ENCODE assay signal across 8 cellular contexts in the genomic region with DNA sequence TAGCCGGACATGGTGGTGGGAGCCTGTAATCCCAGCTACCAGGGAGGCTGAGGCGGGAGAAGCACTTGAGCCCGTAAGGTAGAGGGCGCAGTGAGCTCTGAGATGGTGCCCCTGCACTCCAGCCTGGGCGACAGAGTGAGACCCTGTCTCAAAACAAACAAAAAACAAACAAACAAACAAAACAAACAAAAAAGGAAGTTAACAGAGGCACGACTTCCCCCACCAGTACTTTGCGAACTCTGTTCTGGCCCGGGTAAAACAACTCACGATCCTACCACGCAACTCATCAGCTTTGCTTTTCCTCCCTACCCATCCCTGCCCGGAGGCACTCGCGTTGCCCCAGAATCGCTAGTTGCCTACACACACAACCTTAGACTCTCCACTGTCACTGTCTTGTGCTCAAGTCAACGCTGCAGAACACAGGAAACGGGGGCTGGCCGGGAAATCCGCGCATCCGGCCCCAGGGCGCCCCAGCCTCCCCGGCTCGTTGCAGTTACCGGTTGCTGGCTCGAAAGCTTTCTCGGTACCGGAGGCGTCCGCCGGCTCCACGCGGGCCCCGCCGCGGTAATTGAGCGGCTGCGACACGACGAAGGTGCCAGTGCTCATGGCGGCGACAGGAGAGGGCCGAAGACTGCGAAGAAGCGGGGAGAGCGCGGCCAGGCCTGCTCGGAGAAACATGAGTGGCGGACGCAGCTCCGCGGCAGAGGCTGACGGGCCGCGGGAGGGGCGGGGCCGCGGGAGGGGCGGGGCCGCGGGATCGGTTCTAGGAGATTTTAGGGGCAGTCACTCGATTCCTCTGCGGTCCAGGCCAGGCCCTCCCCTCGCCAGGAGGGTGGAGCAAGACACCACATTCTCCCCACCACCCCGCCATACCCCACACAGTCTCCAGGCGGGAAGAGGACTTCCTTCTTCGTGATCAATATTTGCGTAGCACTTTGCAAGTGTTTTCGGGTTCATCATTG. TPM values are rescaled to one million over a fixed set of nuclear protein-coding genes. Genes with fewer than 3 reads are reported as not detected.
A peak's percentile ranks its signal among the peaks of the same experiment; 100 is the strongest.
DNase-seq lines count a peak whose midpoint lies in the region; ATAC-seq and TF ChIP-seq lines count a peak whose summit lies in the region.

Gene ALDH9A1 (minus strand): TSS at position 682 of the 962 bp plus-strand sequence. CDS start 4 bp downstream, at position 678.

- peak within 1 kb of the TSS; percentile 95 for H3K4me3 Mint-ChIP-seq in activated T-helper 1 cell treated with anti-CD3 and anti-CD28 coated beads, Interleukin-12 subunit alpha, Interleukin-12 subunit beta, Interleukin-2, Interleukin-4 antibody, amounts not matched to agents 30 ng/mL and 10 ng/mL and 1 ng/mL, durations not matched to agents 14 hours and 24 hours and 36 hours
- H3K4me3 Mint-ChIP-seq in naive thymus-derived CD8-positive, alpha-beta T cell, result peak within 1 kb of the TSS; percentile 92 to 100 (median 98)

- peak within 1 kb of the TSS; percentile 97 for H3K27ac Mint-ChIP-seq in activated T-helper 1 cell treated with anti-CD3 and anti-CD28 coated beads, Interleukin-12 subunit alpha, Interleukin-12 subunit beta, Interleukin-2, Interleukin-4 antibody, amounts not matched to agents 30 ng/mL and 10 ng/mL and 1 ng/mL, durations not matched to agents 14 hours and 24 hours and 36 hours
- H3K27ac Mint-ChIP-seq in naive thymus-derived CD8-positive, alpha-beta T cell, result peak within 1 kb of the TSS; percentile 93 to 99 (median 97)

- peak; percentile 90 to 92 for ATAC-seq in naive thymus-derived CD8-positive, alpha-beta T cell

- DNase-seq in ELR (ENCODE audit: low read depth), result peak; percentile 93
- peak; percentile 51 for DNase-seq in H4 (ENCODE audit: low spot score)
- DNase-seq in RPMI8226, result peak; percentile 90
- peak; percentile 82 for DNase-seq in activated T-helper 1 cell treated with anti-CD3 and anti-CD28 coated beads, Interleukin-12 subunit alpha, Interleukin-12 subunit beta, Interleukin-2, Interleukin-4 antibody, amounts not matched to agents 30 ng/mL and 10 ng/mL and 1 ng/mL, durations not matched to agents 14 hours and 24 hours and 36 hours (ENCODE audit: low spot score)
- peak; percentile 89 for DNase-seq in fibroblast of gingiva (ENCODE audit: low read depth)
- DNase-seq in naive thymus-derived CD8-positive, alpha-beta T cell, result peak; percentile 74 to 94 (median 83)
- DNase-seq in stimulated activated naive CD4-positive, alpha-beta T cell (lab: John Stamatoyannopoulos, UW), result peak; percentile 71 to 96 (median 84)

- intact Hi-C loops in activated T-helper 1 cell treated with anti-CD3 and anti-CD28 coated beads, Interleukin-12 subunit alpha, Interleukin-12 subunit beta, Interleukin-2, Interleukin-4 antibody, amounts not matched to agents 30 ng/mL and 10 ng/mL and 1 ng/mL, durations not matched to agents 14 hours and 24 hours and 36 hours (cut with micrococcal nuclease), result loop anchor here (1.0 to 5.0 kb wide), 9 partner anchors 67 to 469 kb away; partner anchors contain the start of genes FAM78B, MGST3, TMCO1 and UCK2

- H3K9me3 Mint-ChIP-seq in activated T-helper 1 cell treated with anti-CD3 and anti-CD28 coated beads, Interleukin-12 subunit alpha, Interleukin-12 subunit beta, Interleukin-2, Interleukin-4 antibody, amounts not matched to agents 30 ng/mL and 10 ng/mL and 1 ng/mL, durations not matched to agents 14 hours and 24 hours and 36 hours, result no peaks in the 10 kb centered on the region
- no peaks in the 10 kb centered on the region for H3K9me3 Mint-ChIP-seq in naive thymus-derived CD8-positive, alpha-beta T cell

- peaks cover 16% of the 10 kb centered on the region for H3K36me3 Mint-ChIP-seq in activated T-helper 1 cell treated with anti-CD3 and anti-CD28 coated beads, Interleukin-12 subunit alpha, Interleukin-12 subunit beta, Interleukin-2, Interleukin-4 antibody, amounts not matched to agents 30 ng/mL and 10 ng/mL and 1 ng/mL, durations not matched to agents 14 hours and 24 hours and 36 hours (ENCODE audit: low read depth)
- H3K36me3 Mint-ChIP-seq in naive thymus-derived CD8-positive, alpha-beta T cell, result peaks cover 4 to 23% (median 14%) of the 10 kb centered on the region in 3 donors

- H3K27me3 Mint-ChIP-seq in activated T-helper 1 cell treated with anti-CD3 and anti-CD28 coated beads, Interleukin-12 subunit alpha, Interleukin-12 subunit beta, Interleukin-2, Interleukin-4 antibody, amounts not matched to agents 30 ng/mL and 10 ng/mL and 1 ng/mL, durations not matched to agents 14 hours and 24 hours and 36 hours (ENCODE audit: insufficient read depth), result peaks cover 2% of the 10 kb centered on the region
- no peaks in the 10 kb centered on the region for H3K27me3 Mint-ChIP-seq in naive thymus-derived CD8-positive, alpha-beta T cell

- H3K4me1 Mint-ChIP-seq in activated T-helper 1 cell treated with anti-CD3 and anti-CD28 coated beads, Interleukin-12 subunit alpha, Interleukin-12 subunit beta, Interleukin-2, Interleukin-4 antibody, amounts not matched to agents 30 ng/mL and 10 ng/mL and 1 ng/mL, durations not matched to agents 14 hours and 24 hours and 36 hours (ENCODE audit: low read depth), result peaks cover 20% of the 10 kb centered on the region
- peaks cover 13 to 39% (median 32%) of the 10 kb centered on the region in 4 donors for H3K4me1 Mint-ChIP-seq in naive thymus-derived CD8-positive, alpha-beta T cell

- POLR2A ChIA-PET in naive thymus-derived CD8-positive, alpha-beta T cell (lab: Charles Lee), result interaction anchor here (0.6 to 3.6 kb wide), 9 partner anchors 11 to 209 kb away, joined by 3 to 32 read pairs (median 4); partner anchors contain the start of genes MGST3 and TMCO1

- TF ChIP-seq CTCF in LNCAP (IDR thresholded peaks at IDR 0.05), result peak; percentile 64

RNA-seq across cellular contexts. Expression of gene ALDH9A1, which starts in this region (rescaled TPM):
- total RNA-seq in H4 (2014; rRNA removed; shearing (Covaris generic)), result 26.8 and 34.8 TPM in 2 replicates
- total RNA-seq in activated T-helper 1 cell treated with anti-CD3 and anti-CD28 coated beads, Interleukin-12 subunit alpha, Interleukin-12 subunit beta, Interleukin-2, Interleukin-4 antibody, amounts not matched to agents 30 ng/mL and 10 ng/mL and 1 ng/mL, durations not matched to agents 14 hours and 24 hours and 36 hours, result 41.7 and 42.8 TPM in 2 replicates
- 10 to 100 TPM; 35.9 to 40.8 TPM for total RNA-seq in naive thymus-derived CD8-positive, alpha-beta T cell
- polyA plus RNA-seq in naive thymus-derived CD8-positive, alpha-beta T cell, result 10 to 100 TPM; 67.7 to 90.3 (median 79.4) TPM

Comparison
In these comparisons a context has a peak if more than half of its experiments do, and no peak if none do; other contexts are left out.
1. Peak in every context shown above with its lines: DNase-seq and ATAC-seq.